In the genomic region with DNA sequence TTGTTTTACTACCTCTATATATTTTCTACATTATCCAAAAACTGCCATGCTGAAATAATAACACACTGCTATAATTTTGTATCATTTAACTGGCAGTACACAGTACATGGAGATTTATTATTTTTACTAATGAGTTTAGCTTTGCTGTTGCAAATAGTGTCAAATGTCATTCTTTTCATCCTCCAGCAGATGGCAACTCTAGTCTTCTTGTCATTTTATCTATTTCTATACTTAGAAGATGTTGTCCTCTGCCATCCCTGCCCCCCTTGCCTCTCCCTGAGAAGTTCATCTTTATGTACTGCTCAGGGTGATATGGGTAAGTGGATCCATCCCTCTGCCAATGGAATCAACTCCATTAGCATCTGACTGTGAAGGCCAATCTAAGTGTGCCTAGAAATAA, we compare ENCODE assay signal across 1 cellular context.
TF ChIP-seq lines count a peak whose summit lies in the region.

No MANE protein-coding gene starts in this region.

TF ChIP-seq in SK-N-SH treated with all-trans-retinoic acid at 6 μM for 48 hours, 23 proteins besides CTCF, POLR2A, EP300 and RAD21 (continued from another document):
- no peak for TF ChIP-seq TOX (CRISPR knock-in tag; IDR thresholded peaks at IDR 0.05; ENCODE audit: borderline replicate concordance)
- TF ChIP-seq TCF4 (CRISPR knock-in tag; IDR thresholded peaks at IDR 0.05; ENCODE audit: borderline replicate concordance) = no peak
- TF ChIP-seq, protein P1, sequence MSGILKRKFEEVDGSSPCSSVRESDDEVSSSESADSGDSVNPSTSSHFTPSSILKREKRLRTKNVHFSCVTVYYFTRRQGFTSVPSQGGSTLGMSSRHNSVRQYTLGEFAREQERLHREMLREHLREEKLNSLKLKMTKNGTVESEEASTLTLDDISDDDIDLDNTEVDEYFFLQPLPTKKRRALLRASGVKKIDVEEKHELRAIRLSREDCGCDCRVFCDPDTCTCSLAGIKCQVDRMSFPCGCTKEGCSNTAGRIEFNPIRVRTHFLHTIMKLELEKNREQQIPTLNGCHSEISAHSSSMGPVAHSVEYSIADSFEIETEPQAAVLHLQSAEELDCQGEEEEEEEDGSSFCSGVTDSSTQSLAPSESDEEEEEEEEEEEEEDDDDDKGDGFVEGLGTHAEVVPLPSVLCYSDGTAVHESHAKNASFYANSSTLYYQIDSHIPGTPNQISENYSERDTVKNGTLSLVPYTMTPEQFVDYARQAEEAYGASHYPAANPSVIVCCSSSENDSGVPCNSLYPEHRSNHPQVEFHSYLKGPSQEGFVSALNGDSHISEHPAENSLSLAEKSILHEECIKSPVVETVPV (CRISPR knock-in tag; IDR thresholded peaks at IDR 0.05) = no peak
- no peak for TF ChIP-seq RARB (CRISPR knock-in tag; IDR thresholded peaks at IDR 0.05)
- TF ChIP-seq OSR1 (CRISPR knock-in tag; IDR thresholded peaks at IDR 0.05) = no peak
- TF ChIP-seq ZNF565 (CRISPR knock-in tag; conservative IDR thresholded peaks at IDR 0.05; ENCODE audit: low read depth) = no peak
